12 cellular contexts compared by ENCODE assay signal in the genomic region with DNA sequence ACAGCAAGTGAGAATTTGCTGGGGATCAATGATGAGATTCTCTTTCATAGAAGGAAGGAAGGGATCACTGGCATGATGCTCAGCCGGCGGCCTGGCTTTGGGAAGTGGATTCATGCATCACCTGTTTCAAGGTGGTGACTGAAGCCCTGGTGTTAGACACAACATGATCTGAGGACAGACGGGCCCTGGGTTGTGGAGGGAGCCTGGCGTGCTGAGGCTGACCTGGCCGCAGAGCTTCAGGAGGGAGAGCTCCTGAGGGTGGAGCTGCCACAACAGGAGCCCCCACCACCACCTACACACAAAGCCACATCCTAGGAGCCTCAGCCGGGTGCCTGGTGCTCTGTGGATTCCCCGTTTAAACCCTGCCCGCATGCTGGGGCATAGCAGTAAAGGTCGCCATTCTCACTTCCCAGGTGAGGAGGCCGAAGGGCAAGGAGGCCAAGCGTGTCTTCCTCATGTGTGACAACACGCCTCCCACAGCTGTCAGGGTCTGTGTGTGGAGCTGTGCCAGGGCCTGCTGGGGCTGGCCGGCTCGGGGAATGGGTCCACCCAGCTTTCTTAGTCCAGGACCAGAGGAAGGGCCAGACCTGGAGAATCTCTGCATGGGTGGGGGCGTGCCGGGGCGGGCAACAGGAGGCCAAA.
DNase-seq lines count a peak whose midpoint lies in the region; ATAC-seq and TF ChIP-seq lines count a peak whose summit lies in the region.
"Had no signal": no experiment of that assay in that cellular context is flagged by ENCODE, and none has a peak within 500 bp of the region (broad histone marks: within the 10 kb centered on the region; RNA-seq: fewer than 3 reads in every experiment).

No MANE protein-coding gene starts in this region.

- intact Hi-C loops in cardiac septum (cut with DNase I) (no loop called here), heart right ventricle (cut with DNase I) (no loop called here), lower leg skin (cut with DNase I; ENCODE audit: low total_unique reads) (no loop called here), sciatic nerve (cut with DNase I) (no loop called here), transverse colon (cut with DNase I; ENCODE audit: low total_unique reads) (no loop called here), psoas muscle (cut with DNase I) (no loop called here)

- H3K4me3 ChIP-seq in heart right ventricle (no peak overlapping the region), lower leg skin (ENCODE audit: low read depth, poor library complexity, severe bottlenecking) (no peak overlapping the region), transverse colon (no peak overlapping the region), psoas muscle (no peak overlapping the region)
- H3K4me3 ChIP-seq: GM23338 had no signal

- WGBS in heart right ventricle, 2 donors = 96 to 97% methylated on average over 17 of the region's 17 CpGs
- WGBS in lower leg skin, 2 donors = 82 to 92% methylated on average over 17 of the region's 17 CpGs
- WGBS in transverse colon (ENCODE audit: low coverage in 1 of 2), 2 donors = 92% methylated on average over 15 of the region's 17 CpGs; no CpG with 5 or more reads in 1 of the 2 donors
- WGBS in psoas muscle, 3 donors = 86 to 92% (median 88%) methylated on average over 17 of the region's 17 CpGs

- no peak for TF ChIP-seq EP300 in transverse colon (IDR thresholded peaks at IDR 0.05; ENCODE audit: low read depth)

- H3K27me3 ChIP-seq in heart right ventricle = peaks cover 0 to 3% (median 0%) of the 10 kb centered on the region in 7 donors
- H3K27me3 ChIP-seq in transverse colon = no peaks in the 10 kb centered on the region
- H3K27me3 ChIP-seq in psoas muscle (ENCODE audit: insufficient read depth in 3 of 3, low read length in 2 of 3) = peaks cover 0 to 4% (median 0%) of the 10 kb centered on the region in 3 donors

- H3K36me3 ChIP-seq in heart right ventricle = no peaks in the 10 kb centered on the region
- H3K36me3 ChIP-seq in transverse colon = no peaks in the 10 kb centered on the region
- no peaks in the 10 kb centered on the region for H3K36me3 ChIP-seq in psoas muscle (ENCODE audit: insufficient read depth in 1 of 2, low read depth in 1 of 2)

- H3K27ac ChIP-seq in heart right ventricle = no peak overlapping the region
- H3K27ac ChIP-seq in transverse colon = no peak overlapping the region
- H3K27ac ChIP-seq in psoas muscle = no peak overlapping the region

- ATAC-seq in heart right ventricle = no peak
- no peak for ATAC-seq in sciatic nerve
- ATAC-seq in psoas muscle = no peak
- no peak for ATAC-seq in GM18867 (IDR thresholded peaks at IDR 0.05; ENCODE audit: unreplicated experiment)
- ATAC-seq: GM23338 had no signal

- peaks cover 3 to 38% (median 8%) of the 10 kb centered on the region in 9 donors for H3K4me1 ChIP-seq in heart right ventricle
- peaks cover 0 to 5% (median 0%) of the 10 kb centered on the region in 4 donors for H3K4me1 ChIP-seq in transverse colon
- no peaks in the 10 kb centered on the region for H3K4me1 ChIP-seq in psoas muscle

- peaks cover 0 to 22% (median 8%) of the 10 kb centered on the region in 11 donors for H3K9me3 ChIP-seq in heart right ventricle
- no peaks in the 10 kb centered on the region for H3K9me3 ChIP-seq in transverse colon
- peaks cover 6% of the 10 kb centered on the region for H3K9me3 ChIP-seq in psoas muscle

- in situ Hi-C loops in transverse colon (cut with MboI; ENCODE audit: low pct_ligation_motif_present in 1 of 4, low pct_unique_long_range_greater_than_20kb in 1 of 4, low sequenced_read_pairs in 3 of 4) = no loop called here

- peak; percentile 43 for DNase-seq in cardiac septum (ENCODE audit: low spot score)
- DNase-seq in heart right ventricle = no peak
- DNase-seq in lower leg skin (ENCODE audit: low spot score in 2 of 2) = peak; percentile 11 to 82
- peak; percentile 38 for DNase-seq in sciatic nerve (ENCODE audit: low spot score)
- DNase-seq in ureter (ENCODE audit: low spot score) = peak; percentile 36
- no peak for DNase-seq in transverse colon
- no peak for DNase-seq in psoas muscle
- DNase-seq: NCI-H1436 treated with DMSO at 0.1 percent for 48 hours, NCI-H2081, NCI-H524 treated with DMSO at 0.1 percent for 48 hours had no signal

- TF ChIP-seq POLR2A in lower leg skin (IDR thresholded peaks at IDR 0.05) (no peak), transverse colon (IDR thresholded peaks at IDR 0.05) (no peak)

- no peak for TF ChIP-seq CTCF in heart right ventricle (IDR thresholded peaks at IDR 0.05)
- no peak for TF ChIP-seq CTCF in lower leg skin (IDR thresholded peaks at IDR 0.05)
- TF ChIP-seq CTCF in transverse colon (IDR thresholded peaks at IDR 0.05) = no peak
- TF ChIP-seq CTCF in psoas muscle (IDR thresholded peaks at IDR 0.05) = no peak

Comparison
In these comparisons a context has a peak if more than half of its experiments do, and no peak if none do; other contexts are left out.
1. DNase-seq: peak in cardiac septum (single experiment), lower leg skin (2 of 2), sciatic nerve (single experiment) and ureter (single experiment); none in heart right ventricle (0 of 2), transverse colon (single experiment) and psoas muscle (0 of 2).